10 cellular contexts compared by ENCODE assay signal in the genomic region with DNA sequence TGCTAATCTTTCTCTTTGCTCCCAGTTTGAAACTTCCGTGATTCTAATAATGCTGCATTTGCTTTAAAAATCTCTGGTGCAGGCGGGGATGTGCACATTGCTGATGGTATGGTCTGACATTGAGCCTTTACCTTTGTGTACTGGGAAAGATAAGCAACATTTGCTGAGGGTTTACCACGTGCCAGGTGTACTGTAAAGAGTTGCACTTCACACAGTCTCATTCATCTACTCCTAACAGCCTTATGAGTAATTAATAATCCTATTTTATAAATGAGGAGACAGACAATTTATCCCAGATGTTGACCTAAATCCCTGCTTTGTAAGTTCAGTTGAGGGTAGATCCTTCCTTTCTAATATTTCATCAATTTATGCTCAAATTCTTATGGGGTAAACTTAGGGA. TPM values are rescaled to one million over a fixed set of nuclear protein-coding genes. Genes with fewer than 3 reads are reported as not detected.
DNase-seq lines count a peak whose midpoint lies in the region; ATAC-seq lines count a peak whose summit lies in the region.
"Had no signal": no experiment of that assay in that cellular context is flagged by ENCODE, and none has a peak within 500 bp of the region (broad histone marks: within the 10 kb centered on the region; RNA-seq: fewer than 3 reads in every experiment).

No MANE protein-coding gene starts in this region.

- H3K27me3 ChIP-seq in iPS-20b (ENCODE audit: insufficient read depth, low read length) (no peaks in the 10 kb centered on the region), stomach smooth muscle (ENCODE audit: control insufficient read depth in 1 of 2, insufficient read depth in 2 of 2, low read length in 2 of 2) (peaks cover 21 to 27% of the 10 kb centered on the region in 2 donors), Karpas-422 (ENCODE audit: low read length) (no peaks in the 10 kb centered on the region)

- peak overlapping the region; percentile 52 for H3K27ac ChIP-seq in iPS-20b (ENCODE audit: low read length)
- H3K27ac ChIP-seq in stomach smooth muscle (ENCODE audit: low read length) = no peak overlapping the region
- no peak overlapping the region for H3K27ac ChIP-seq in Karpas-422 (ENCODE audit: low read length)

- H2AFZ ChIP-seq in Karpas-422 (ENCODE audit: low read length) = no peak overlapping the region

- no peaks in the 10 kb centered on the region for H3K9me3 ChIP-seq in iPS-20b (ENCODE audit: insufficient read depth, low read depth, low read length)
- no peaks in the 10 kb centered on the region for H3K9me3 ChIP-seq in stomach smooth muscle (ENCODE audit: control insufficient read depth in 2 of 2, low read length in 2 of 2)
- no peaks in the 10 kb centered on the region for H3K9me3 ChIP-seq in Karpas-422 (ENCODE audit: low read length)

- no peaks in the 10 kb centered on the region for H3K9me3 Mint-ChIP-seq in activated T-cell treated with anti-CD3 and anti-CD28 coated beads, Interleukin-2, amount 50 U/mL, for 72 hours
- no peaks in the 10 kb centered on the region for H3K9me3 Mint-ChIP-seq in activated naive CD8-positive, alpha-beta T cell treated with anti-CD3 and anti-CD28 coated beads for 36 hours
- H3K9me3 Mint-ChIP-seq: activated CD4-positive, alpha-beta memory T cell treated with anti-CD3 and anti-CD28 coated beads for 36 hours; natural killer cell treated with Interleukin-12 subunit alpha and Interleukin-12 subunit beta and Interleukin-15 and Interleukin-18, amount 100 ng/mL, for 72 hours had no signal

- H3K9ac ChIP-seq in iPS-20b (ENCODE audit: low read depth, low read length) (peak overlapping the region; percentile 89), stomach smooth muscle (ENCODE audit: low read length in 2 of 2) (no peak overlapping the region), Karpas-422 (ENCODE audit: low read length) (no peak overlapping the region)

- H3K4me2 ChIP-seq in Karpas-422 (ENCODE audit: low read depth, low read length, poor library complexity, severe bottlenecking) = no peak overlapping the region

- no peaks in the 10 kb centered on the region for H3K36me3 ChIP-seq in iPS-20b (ENCODE audit: insufficient read depth, low read depth, low read length)
- no peaks in the 10 kb centered on the region for H3K36me3 ChIP-seq in stomach smooth muscle (ENCODE audit: control insufficient read depth in 2 of 2, insufficient read depth in 2 of 2, low read length in 2 of 2)
- no peaks in the 10 kb centered on the region for H3K36me3 ChIP-seq in Karpas-422 (ENCODE audit: insufficient read depth, low read length)

- H3K4me3 ChIP-seq in iPS-20b (ENCODE audit: low read length) = peak overlapping the region; percentile 85
- peak overlapping the region; percentile 53 to 63 for H3K4me3 ChIP-seq in stomach smooth muscle (ENCODE audit: low read length in 2 of 2)
- H3K4me3 ChIP-seq in Karpas-422 (ENCODE audit: low read length) = no peak overlapping the region

- no peaks in the 10 kb centered on the region for H3K36me3 Mint-ChIP-seq in activated T-cell treated with anti-CD3 and anti-CD28 coated beads, Interleukin-2, amount 50 U/mL, for 72 hours (ENCODE audit: insufficient read depth in 2 of 2)
- H3K36me3 Mint-ChIP-seq in activated naive CD8-positive, alpha-beta T cell treated with anti-CD3 and anti-CD28 coated beads for 36 hours = no peaks in the 10 kb centered on the region
- H3K36me3 Mint-ChIP-seq: activated CD4-positive, alpha-beta memory T cell treated with anti-CD3 and anti-CD28 coated beads for 36 hours; natural killer cell treated with Interleukin-12 subunit alpha and Interleukin-12 subunit beta and Interleukin-15 and Interleukin-18, amount 100 ng/mL, for 72 hours had no signal

- peak overlapping the region; percentile 85 to 86 for H3K4me3 Mint-ChIP-seq in activated T-cell treated with anti-CD3 and anti-CD28 coated beads, Interleukin-2, amount 50 U/mL, for 72 hours
- peak overlapping the region; percentile 72 for H3K4me3 Mint-ChIP-seq in activated naive CD8-positive, alpha-beta T cell treated with anti-CD3 and anti-CD28 coated beads for 36 hours
- H3K4me3 Mint-ChIP-seq: natural killer cell treated with Interleukin-12 subunit alpha and Interleukin-12 subunit beta and Interleukin-15 and Interleukin-18, amount 100 ng/mL, for 72 hours had no signal

- peaks cover 80% of the 10 kb centered on the region for H3K27me3 Mint-ChIP-seq in activated T-cell treated with anti-CD3 and anti-CD28 coated beads, Interleukin-2, amount 50 U/mL, for 72 hours (ENCODE audit: low read depth)
- peaks cover 74% of the 10 kb centered on the region for H3K27me3 Mint-ChIP-seq in activated naive CD8-positive, alpha-beta T cell treated with anti-CD3 and anti-CD28 coated beads for 36 hours

- peaks cover 16% of the 10 kb centered on the region for H3K4me1 Mint-ChIP-seq in activated T-cell treated with anti-CD3 and anti-CD28 coated beads, Interleukin-2, amount 50 U/mL, for 72 hours (ENCODE audit: low read depth)
- H3K4me1 Mint-ChIP-seq in activated naive CD8-positive, alpha-beta T cell treated with anti-CD3 and anti-CD28 coated beads for 36 hours = peaks cover 6% of the 10 kb centered on the region

- H3K9me2 ChIP-seq in Karpas-422 (replicated peaks; ENCODE audit: insufficient read depth, low read length) = no peaks in the 10 kb centered on the region

- no peaks in the 10 kb centered on the region for H4K20me1 ChIP-seq in Karpas-422 (ENCODE audit: insufficient read depth, low read depth, low read length)

- no peak overlapping the region for H3K27ac Mint-ChIP-seq in activated T-cell treated with anti-CD3 and anti-CD28 coated beads, Interleukin-2, amount 50 U/mL, for 72 hours
- no peak overlapping the region for H3K27ac Mint-ChIP-seq in activated naive CD8-positive, alpha-beta T cell treated with anti-CD3 and anti-CD28 coated beads for 36 hours
- H3K27ac Mint-ChIP-seq: activated CD4-positive, alpha-beta memory T cell treated with anti-CD3 and anti-CD28 coated beads for 36 hours; natural killer cell treated with Interleukin-12 subunit alpha and Interleukin-12 subunit beta and Interleukin-15 and Interleukin-18, amount 100 ng/mL, for 72 hours had no signal

- H3K4me1 ChIP-seq in iPS-20b (ENCODE audit: insufficient read depth, low read length) (peaks cover 71% of the 10 kb centered on the region), stomach smooth muscle (ENCODE audit: control insufficient read depth, insufficient read depth, low read length) (peaks cover 9% of the 10 kb centered on the region), Karpas-422 (ENCODE audit: low read length) (no peaks in the 10 kb centered on the region)

- H3K79me2 ChIP-seq in Karpas-422 (ENCODE audit: low read length) = no peaks in the 10 kb centered on the region

- ATAC-seq in activated T-cell treated with anti-CD3 and anti-CD28 coated beads, Interleukin-2, amount 50 U/mL, for 72 hours (replicated peaks in 1 of 2) = no peak
- ATAC-seq in HG03460 (IDR thresholded peaks at IDR 0.05; ENCODE audit: unreplicated experiment) = no peak
- ATAC-seq in HG03520 (IDR thresholded peaks at IDR 0.05; ENCODE audit: unreplicated experiment) = no peak

- no peak for DNase-seq in activated T-cell treated with anti-CD3 and anti-CD28 coated beads, Interleukin-2, amount 50 U/mL, for 72 hours
- DNase-seq in activated T-cell treated with anti-CD3 and anti-CD28 coated beads for 4 hours (no peak), Karpas-422 (no peak)
- no peak for DNase-seq in activated naive CD8-positive, alpha-beta T cell treated with anti-CD3 and anti-CD28 coated beads for 36 hours

RNA-seq across cellular contexts. Expression of a gene that starts 0.7 kb away (rescaled TPM):
- under 1 TPM; 0.12 to 0.21 TPM for total RNA-seq in activated T-cell treated with anti-CD3 and anti-CD28 coated beads, Interleukin-2, amount 50 U/mL, for 72 hours
- under 1 TPM in 1 of 2 experiments, not detected in 1; 0.14 TPM for total RNA-seq in activated naive CD8-positive, alpha-beta T cell treated with anti-CD3 and anti-CD28 coated beads for 36 hours
- 0.04 TPM in 1 of 2 replicates, not detected in the other for total RNA-seq in Karpas-422 (2014; rRNA removed; shearing (Covaris generic); ENCODE audit: low replicate concordance)

RNA-seq across cellular contexts. Expression of a gene that starts 28.5 kb away (rescaled TPM):
- total RNA-seq in activated T-cell treated with anti-CD3 and anti-CD28 coated beads, Interleukin-2, amount 50 U/mL, for 72 hours = 10 to 100 TPM; 16.0 to 17.1 TPM
- total RNA-seq in activated naive CD8-positive, alpha-beta T cell treated with anti-CD3 and anti-CD28 coated beads for 36 hours = 10 to 100 TPM; 14.2 to 14.8 TPM
- 5.2 and 18.5 TPM in 2 replicates for total RNA-seq in Karpas-422 (2014; rRNA removed; shearing (Covaris generic); ENCODE audit: low replicate concordance)
